8 cellular contexts compared by ENCODE assay signal in the genomic region with DNA sequence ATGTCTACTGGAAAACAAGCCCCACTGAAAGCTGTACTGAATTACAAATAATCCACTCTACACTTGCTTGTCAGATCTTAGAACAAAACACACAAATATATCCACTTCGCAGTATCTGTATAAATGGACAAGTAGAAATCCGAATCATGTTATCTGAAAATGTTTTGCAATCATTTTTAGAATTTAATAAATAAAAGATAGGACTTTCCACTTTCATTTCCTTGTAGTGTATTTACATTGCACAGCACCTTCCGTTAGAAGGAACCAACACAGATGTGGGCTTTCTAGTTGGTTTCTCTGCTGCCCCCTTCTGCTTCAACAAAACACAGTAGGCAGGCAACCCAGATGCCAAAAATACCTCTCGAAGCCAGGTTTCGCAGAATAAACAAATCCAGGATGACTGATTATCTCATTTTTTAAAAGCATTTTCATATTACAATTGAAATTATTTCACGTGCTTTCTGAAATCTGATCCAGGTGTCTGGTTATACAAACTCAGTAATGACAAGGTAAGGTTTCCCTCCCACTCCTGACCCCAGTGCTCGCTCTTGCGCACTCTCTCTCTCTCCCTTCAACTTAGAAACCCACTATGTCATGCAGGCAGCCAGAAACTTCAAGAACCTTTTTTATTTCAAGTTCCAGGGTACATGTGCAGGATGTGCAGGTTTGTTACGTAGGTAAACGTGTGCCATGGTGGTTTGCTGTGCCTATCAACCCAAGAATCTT.
DNase-seq lines count a peak whose midpoint lies in the region; ATAC-seq and TF ChIP-seq lines count a peak whose summit lies in the region.

No MANE protein-coding gene starts in this region.

- in situ Hi-C loops in GM13976 (cut with MboI; ENCODE audit: low sequenced_read_pairs, unreplicated experiment) (no loop called here), T47D (cut with HindIII; ENCODE audit: low pct_unique_long_range_greater_than_20kb, low sequenced_read_pairs) (no loop called here)

- POLR2A ChIA-PET in AG04450 (lab: Yijun Ruan, JAX) = no interaction called here

- no peaks in the 10 kb centered on the region for H3K9me3 ChIP-seq in AG04450 (ENCODE audit: control insufficient read depth, insufficient read depth, low read length)
- no peaks in the 10 kb centered on the region for H3K9me3 ChIP-seq in thymus (ENCODE audit: control insufficient read depth)

- CTCF ChIA-PET in AG04450 (lab: Charles Lee) = interaction anchor here (0.9 kb wide), 1 partner anchor 9 kb away, joined by 3 read pairs; no protein-coding TSS in a partner anchor

- H3K27me3 ChIP-seq in AG04450 (ENCODE audit: control insufficient read depth, insufficient read depth, low read length) (no peaks in the 10 kb centered on the region), thymus (ENCODE audit: control insufficient read depth, insufficient read depth) (no peaks in the 10 kb centered on the region)

- TF ChIP-seq CTCF in AG04450 (IDR thresholded peaks at IDR 0.05; ENCODE audit: low read depth, low read length) (peak; percentile 59), GM13976 (IDR thresholded peaks at IDR 0.05; ENCODE audit: borderline replicate concordance, control extremely low read depth, extremely low read depth, insufficient read depth, missing control alignments) (peak; percentile 23)

- H3K4me1 ChIP-seq in thymus (ENCODE audit: control insufficient read depth, insufficient read depth, low read length) = no peaks in the 10 kb centered on the region

- H3K4me3 ChIP-seq in AG04450 (ENCODE audit: low read depth, low read length) (no peak overlapping the region), thymus (ENCODE audit: low read length) (no peak overlapping the region)

- H3K27ac ChIP-seq in AG04450 (ENCODE audit: low read depth, low read length) (no peak overlapping the region), thymus (ENCODE audit: low read depth) (peak overlapping the region; percentile 37)

- WGBS in thymus = 41% methylated on average over 10 of the region's 10 CpGs

- DNase-seq in AG04450 (ENCODE audit: low read depth, low spot score) = peak; percentile 32
- DNase-seq in GM13976 (ENCODE audit: low spot score) = peak; percentile 52
- peak; percentile 58 for DNase-seq in NCI-H1048 (lab: John Stamatoyannopoulos, UW)
- DNase-seq in T-helper 1 cell = peak in 4 of 5 donors; percentile 10 to 41 (median 23)
- peak; percentile 25 to 63 for DNase-seq in T47D (ENCODE audit: low read depth in 1 of 2, low spot score in 1 of 2)
- DNase-seq in kidney tubule cell (ENCODE audit: low spot score) = peak; percentile 74

- no peaks in the 10 kb centered on the region for H3K36me3 ChIP-seq in thymus (ENCODE audit: control insufficient read depth, insufficient read depth)

- peak; percentile 98 for ATAC-seq in HG02642 (IDR thresholded peaks at IDR 0.05; ENCODE audit: poor library complexity, unreplicated experiment)

Comparison
In these comparisons a context has a peak if more than half of its experiments do, and no peak if none do; other contexts are left out.
1. DNase-seq: peak in every context shown above with its lines; median percentile 74 in kidney tubule cell; 58 in NCI-H1048; 52 in GM13976; 44 in T47D; 32 in AG04450; 23 in T-helper 1 cell.